12 cellular contexts compared by ENCODE assay signal in the genomic region with DNA sequence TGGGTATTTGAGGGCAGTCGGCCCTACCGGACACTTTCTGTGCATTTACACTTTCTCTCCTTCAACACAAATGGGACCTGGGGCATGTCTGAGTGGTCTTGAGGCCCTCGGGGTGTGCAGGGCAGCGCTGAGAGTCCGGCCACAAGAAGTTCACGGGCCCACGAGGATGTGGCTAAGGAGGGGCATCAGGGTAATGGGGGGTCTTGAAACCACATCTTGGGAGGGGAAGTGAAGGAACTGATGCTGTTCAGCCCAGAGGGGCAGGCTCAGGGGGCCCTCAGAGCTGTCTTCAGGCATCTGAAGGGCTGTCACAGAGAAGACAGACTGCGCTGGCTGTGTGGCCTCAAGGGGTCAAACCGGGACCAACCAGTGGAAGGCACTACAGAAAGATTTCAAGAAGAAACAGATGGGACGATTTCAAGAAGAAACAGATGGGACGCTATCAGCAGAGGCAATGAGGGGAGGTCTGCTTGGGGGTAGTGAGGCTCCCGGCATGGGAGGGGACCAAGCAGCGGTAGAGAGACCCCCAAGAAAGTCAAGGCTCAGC. TPM values are rescaled to one million over a fixed set of nuclear protein-coding genes. Genes with fewer than 3 reads are reported as not detected.
"Had no signal": no experiment of that assay in that cellular context is flagged by ENCODE, and none has a peak within 500 bp of the region (broad histone marks: within the 10 kb centered on the region; RNA-seq: fewer than 3 reads in every experiment).

No MANE protein-coding gene starts in this region.

- H3K9me3 Mint-ChIP-seq: activated CD4-positive, alpha-beta T cell treated with anti-CD3 and anti-CD28 coated beads, Interleukin-2, amount 10 ng/mL, durations not matched to agents 7 days and 5 days; T-helper 1 cell treated with Interleukin-12 subunit alpha and Interleukin-12 subunit beta and Interleukin-4 antibody, amounts not matched to agents 30 μg/mL and 1 μg/mL, for 36 hours had no signal

- H3K4me3 ChIP-seq: colonic mucosa, gastroesophageal sphincter, prostate gland, stomach, thoracic aorta had no signal

- DNase-seq: activated CD4-positive, alpha-beta T cell treated with anti-CD3 and anti-CD28 coated beads, Interleukin-2, amount 10 ng/mL, durations not matched to agents 7 days and 5 days; activated CD4-positive, CD25-positive, alpha-beta regulatory T cell; activated CD8-positive, alpha-beta memory T cell treated with anti-CD3 and anti-CD28 coated beads for 24 hours; activated naive CD4-positive, alpha-beta T cell treated with Interleukin-2 at 50 U/mL for 16 hours; colonic mucosa; kidney; stimulated activated CD4-positive, alpha-beta T cell treated with anti-CD3 and anti-CD28 coated beads, Interleukin-4, amount 100 ng/mL, for 4 hours; stomach had no signal

- H3K27ac ChIP-seq: colonic mucosa, gastroesophageal sphincter, prostate gland, thoracic aorta had no signal

- H3K9me3 ChIP-seq: colonic mucosa, gastroesophageal sphincter, prostate gland, stomach, thoracic aorta had no signal

- H3K27me3 ChIP-seq: colonic mucosa, gastroesophageal sphincter, stomach had no signal

- H3K4me3 Mint-ChIP-seq: activated CD4-positive, alpha-beta T cell treated with anti-CD3 and anti-CD28 coated beads, Interleukin-2, amount 10 ng/mL, durations not matched to agents 7 days and 5 days; T-helper 1 cell treated with Interleukin-12 subunit alpha and Interleukin-12 subunit beta and Interleukin-4 antibody, amounts not matched to agents 30 μg/mL and 1 μg/mL, for 36 hours had no signal

- H3K27ac Mint-ChIP-seq: activated CD4-positive, alpha-beta T cell treated with anti-CD3 and anti-CD28 coated beads, Interleukin-2, amount 10 ng/mL, durations not matched to agents 7 days and 5 days; T-helper 1 cell treated with Interleukin-12 subunit alpha and Interleukin-12 subunit beta and Interleukin-4 antibody, amounts not matched to agents 30 μg/mL and 1 μg/mL, for 36 hours had no signal

- ATAC-seq: gastroesophageal sphincter had no signal

- H3K4me1 Mint-ChIP-seq: activated CD4-positive, alpha-beta T cell treated with anti-CD3 and anti-CD28 coated beads, Interleukin-2, amount 10 ng/mL, durations not matched to agents 7 days and 5 days had no signal

- H3K4me1 ChIP-seq: colonic mucosa, prostate gland had no signal

- H3K36me3 ChIP-seq: colonic mucosa, gastroesophageal sphincter, prostate gland, stomach, thoracic aorta had no signal

- H3K27me3 Mint-ChIP-seq: activated CD4-positive, alpha-beta T cell treated with anti-CD3 and anti-CD28 coated beads, Interleukin-2, amount 10 ng/mL, durations not matched to agents 7 days and 5 days had no signal

RNA-seq across cellular contexts. Expression of gene ZNF423, which starts 45.1 kb away (rescaled TPM):
- total RNA-seq: activated CD4-positive, alpha-beta T cell treated with anti-CD3 and anti-CD28 coated beads, Interleukin-2, amount 10 ng/mL, durations not matched to agents 7 days and 5 days had no signal
